ENCODE assay signal across 17 cellular contexts in genomic region chr5:98570010-98570409, GRCh38.
DNase-seq lines count a peak whose midpoint lies in the region; ATAC-seq and TF ChIP-seq lines count a peak whose summit lies in the region.
"Had no signal": no experiment of that assay in that cellular context is flagged by ENCODE, and none has a peak within 500 bp of the region (broad histone marks: within the 10 kb centered on the region; RNA-seq: fewer than 3 reads in every experiment).

No MANE protein-coding gene starts in this region.

- H3K27ac Mint-ChIP-seq in HFFc6: no peak overlapping the region
- no peak overlapping the region for H3K27ac Mint-ChIP-seq in activated CD4-positive, alpha-beta memory T cell treated with anti-CD3 and anti-CD28 coated beads, Interleukin-2, amount 10 ng/mL, durations not matched to agents 7 days and 5 days
- H3K27ac Mint-ChIP-seq: activated CD4-positive, alpha-beta memory T cell treated with anti-CD3 and anti-CD28 coated beads for 36 hours; activated naive CD8-positive, alpha-beta T cell treated with anti-CD3 and anti-CD28 coated beads, Interleukin-2, amount 10 ng/mL, durations not matched to agents 7 days and 5 days; activated T-cell treated with anti-CD3 and anti-CD28 coated beads, Interleukin-2, amount 50 U/mL, for 72 hours had no signal

- TF ChIP-seq CTCF in HFFc6 (IDR thresholded peaks at IDR 0.05): no peak
- TF ChIP-seq CTCF in foreskin fibroblast (IDR thresholded peaks at IDR 0.05; ENCODE audit: low read depth, low read length): no peak

- peaks cover 43% of the 10 kb centered on the region for H3K4me1 Mint-ChIP-seq in HFFc6 (ENCODE audit: low read depth)
- no peaks in the 10 kb centered on the region for H3K4me1 Mint-ChIP-seq in activated CD4-positive, alpha-beta memory T cell treated with anti-CD3 and anti-CD28 coated beads, Interleukin-2, amount 10 ng/mL, durations not matched to agents 7 days and 5 days
- H3K4me1 Mint-ChIP-seq: activated naive CD8-positive, alpha-beta T cell treated with anti-CD3 and anti-CD28 coated beads, Interleukin-2, amount 10 ng/mL, durations not matched to agents 7 days and 5 days had no signal

- CTCF ChIA-PET in activated CD4-positive, alpha-beta memory T cell treated with anti-CD3 and anti-CD28 coated beads, Interleukin-2, amount 10 ng/mL, durations not matched to agents 7 days and 5 days (lab: Charles Lee): no interaction called here

- no peaks in the 10 kb centered on the region for H3K36me3 Mint-ChIP-seq in HFFc6 (ENCODE audit: low read depth)
- H3K36me3 Mint-ChIP-seq in activated CD4-positive, alpha-beta memory T cell treated with anti-CD3 and anti-CD28 coated beads, Interleukin-2, amount 10 ng/mL, durations not matched to agents 7 days and 5 days (ENCODE audit: low read depth): no peaks in the 10 kb centered on the region
- H3K36me3 Mint-ChIP-seq: activated CD4-positive, alpha-beta memory T cell treated with anti-CD3 and anti-CD28 coated beads for 36 hours; activated naive CD8-positive, alpha-beta T cell treated with anti-CD3 and anti-CD28 coated beads, Interleukin-2, amount 10 ng/mL, durations not matched to agents 7 days and 5 days had no signal

- H3K9me3 Mint-ChIP-seq in HFFc6: no peaks in the 10 kb centered on the region
- no peaks in the 10 kb centered on the region for H3K9me3 Mint-ChIP-seq in activated CD4-positive, alpha-beta memory T cell treated with anti-CD3 and anti-CD28 coated beads, Interleukin-2, amount 10 ng/mL, durations not matched to agents 7 days and 5 days
- H3K9me3 Mint-ChIP-seq: activated CD4-positive, alpha-beta memory T cell treated with anti-CD3 and anti-CD28 coated beads for 36 hours had no signal

- H3K4me3 Mint-ChIP-seq in HFFc6: no peak overlapping the region
- no peak overlapping the region for H3K4me3 Mint-ChIP-seq in activated CD4-positive, alpha-beta memory T cell treated with anti-CD3 and anti-CD28 coated beads, Interleukin-2, amount 10 ng/mL, durations not matched to agents 7 days and 5 days
- H3K4me3 Mint-ChIP-seq: activated CD4-positive, alpha-beta memory T cell treated with anti-CD3 and anti-CD28 coated beads for 36 hours; activated naive CD8-positive, alpha-beta T cell treated with anti-CD3 and anti-CD28 coated beads, Interleukin-2, amount 10 ng/mL, durations not matched to agents 7 days and 5 days; activated T-cell treated with anti-CD3 and anti-CD28 coated beads, Interleukin-2, amount 50 U/mL, for 72 hours had no signal

- POLR2A ChIA-PET in activated CD4-positive, alpha-beta memory T cell treated with anti-CD3 and anti-CD28 coated beads, Interleukin-2, amount 10 ng/mL, durations not matched to agents 7 days and 5 days (lab: Charles Lee): no interaction called here

- peak; percentile 48 for DNase-seq in HFFc6
- peak; percentile 73 for DNase-seq in amniotic epithelial cell (ENCODE audit: low read depth)
- peak; percentile 46 to 73 for DNase-seq in foreskin fibroblast
- peak; percentile 47 for DNase-seq in smooth muscle cell of the brain vasculature (ENCODE audit: low read depth, low spot score)
- no peak for DNase-seq in stimulated activated naive CD8-positive, alpha-beta T cell treated with anti-CD3 and anti-CD28 coated beads, Interleukin-15, Interleukin-2, amounts not matched to agents 100 U/mL and 50 U/mL, for 24 hours
- DNase-seq in epidermal melanocyte (ENCODE audit: insufficient read length, low spot score): no peak
- DNase-seq in activated CD4-positive, alpha-beta memory T cell treated with anti-CD3 and anti-CD28 coated beads, Interleukin-2, amount 10 ng/mL, durations not matched to agents 7 days and 5 days: no peak
- DNase-seq: activated CD4-positive, alpha-beta memory T cell treated with anti-CD3 and anti-CD28 coated beads for 36 hours; activated naive CD8-positive, alpha-beta T cell treated with anti-CD3 and anti-CD28 coated beads, Interleukin-2, amount 10 ng/mL, durations not matched to agents 7 days and 5 days; activated T-cell treated with anti-CD3 and anti-CD28 coated beads, Interleukin-2, amount 50 U/mL, for 72 hours; DMS79 treated with DMSO at 0.1 percent for 48 hours; hypothalamus; left ventricle myocardium superior; MM.1S; NCI-H2029; NCI-H510A treated with DMSO at 0.1 percent for 48 hours; substantia nigra had no signal

- no peak overlapping the region for H3K4me3 ChIP-seq in foreskin fibroblast (ENCODE audit: low read depth in 1 of 2, low read length in 2 of 2)

- ATAC-seq in stimulated activated naive CD8-positive, alpha-beta T cell treated with anti-CD3 and anti-CD28 coated beads, Interleukin-15, Interleukin-2, amounts not matched to agents 100 U/mL and 50 U/mL, for 24 hours: no peak
- ATAC-seq: activated T-cell treated with anti-CD3 and anti-CD28 coated beads, Interleukin-2, amount 50 U/mL, for 72 hours; left ventricle myocardium superior had no signal

- no peaks in the 10 kb centered on the region for H3K27me3 Mint-ChIP-seq in HFFc6 (ENCODE audit: insufficient read depth)
- H3K27me3 Mint-ChIP-seq in activated CD4-positive, alpha-beta memory T cell treated with anti-CD3 and anti-CD28 coated beads, Interleukin-2, amount 10 ng/mL, durations not matched to agents 7 days and 5 days: no peaks in the 10 kb centered on the region
- H3K27me3 Mint-ChIP-seq: activated CD4-positive, alpha-beta memory T cell treated with anti-CD3 and anti-CD28 coated beads for 36 hours; activated naive CD8-positive, alpha-beta T cell treated with anti-CD3 and anti-CD28 coated beads, Interleukin-2, amount 10 ng/mL, durations not matched to agents 7 days and 5 days had no signal

Comparison
In these comparisons a context has a peak if more than half of its experiments do, and no peak if none do; other contexts are left out.
1. DNase-seq: peak in HFFc6 (single experiment), amniotic epithelial cell (single experiment), foreskin fibroblast (2 of 2) and smooth muscle cell of the brain vasculature (single experiment); none in stimulated activated naive CD8-positive, alpha-beta T cell treated with anti-CD3 and anti-CD28 coated beads, Interleukin-15, Interleukin-2, amounts not matched to agents 100 U/mL and 50 U/mL, for 24 hours (single experiment), epidermal melanocyte (single experiment) and activated CD4-positive, alpha-beta memory T cell treated with anti-CD3 and anti-CD28 coated beads, Interleukin-2, amount 10 ng/mL, durations not matched to agents 7 days and 5 days (single experiment).